ENCODE assay signal across 36 cellular contexts in the genomic region with DNA sequence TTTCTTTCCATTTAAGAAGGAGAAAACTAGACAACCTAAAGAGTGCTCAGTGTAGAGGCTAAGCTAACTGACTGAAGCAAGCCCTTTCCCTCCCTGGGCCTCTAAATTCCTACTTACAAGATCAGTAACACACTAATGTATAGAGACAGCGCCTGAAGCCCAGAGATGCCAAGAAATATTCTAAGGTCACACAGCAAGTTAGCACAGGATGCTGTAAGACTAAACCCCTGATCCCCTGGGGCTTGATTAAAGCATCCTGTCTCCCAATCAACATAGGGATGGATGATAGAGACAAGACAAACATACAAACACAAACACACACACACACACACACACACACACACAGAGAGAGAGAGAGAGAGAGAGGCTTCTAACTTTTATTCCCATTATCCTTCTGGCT.
"Had no signal": no experiment of that assay in that cellular context is flagged by ENCODE, and none has a peak within 500 bp of the region (broad histone marks: within the 10 kb centered on the region; RNA-seq: fewer than 3 reads in every experiment).

No MANE protein-coding gene starts in this region.

- H3K36me3 Mint-ChIP-seq: activated naive CD4-positive, alpha-beta T cell treated with anti-CD3 and anti-CD28 coated beads, Interleukin-2, amount 50 U/mL, for 24 hours; activated naive CD8-positive, alpha-beta T cell treated with anti-CD3 and anti-CD28 coated beads, Interleukin-2, amount 10 ng/mL, durations not matched to agents 7 days and 5 days had no signal

- H3K4me3 ChIP-seq: ascending aorta, body of pancreas, breast epithelium, MG63, Peyer's patch had no signal

- H3K27ac Mint-ChIP-seq: activated CD8-positive, alpha-beta T cell treated with anti-CD3 and anti-CD28 coated beads for 36 hours; activated naive CD4-positive, alpha-beta T cell treated with anti-CD3 and anti-CD28 coated beads, Interleukin-2, amount 50 U/mL, for 24 hours; activated naive CD8-positive, alpha-beta T cell treated with anti-CD3 and anti-CD28 coated beads, Interleukin-2, amount 10 ng/mL, durations not matched to agents 7 days and 5 days; activated T-cell treated with anti-CD3 and anti-CD28 coated beads, Interleukin-2, amount 50 U/mL, for 72 hours; activated T-helper 17 cell treated with anti-CD3 and anti-CD28 coated beads, Interleukin-2, amount 50 U/mL, for 72 hours had no signal

- H3K9me3 Mint-ChIP-seq: activated naive CD4-positive, alpha-beta T cell treated with anti-CD3 and anti-CD28 coated beads, Interleukin-2, amount 50 U/mL, for 24 hours; activated naive CD8-positive, alpha-beta T cell treated with anti-CD3 and anti-CD28 coated beads, Interleukin-2, amount 10 ng/mL, durations not matched to agents 7 days and 5 days; activated T-cell treated with anti-CD3 and anti-CD28 coated beads, Interleukin-2, amount 50 U/mL, for 72 hours; activated T-helper 17 cell treated with anti-CD3 and anti-CD28 coated beads, Interleukin-2, amount 50 U/mL, for 72 hours had no signal

- H3K36me3 ChIP-seq: ascending aorta, breast epithelium, MG63, Peyer's patch had no signal

- H3K4me3 Mint-ChIP-seq: activated CD8-positive, alpha-beta T cell treated with anti-CD3 and anti-CD28 coated beads for 36 hours; activated naive CD4-positive, alpha-beta T cell treated with anti-CD3 and anti-CD28 coated beads, Interleukin-2, amount 50 U/mL, for 24 hours; activated naive CD8-positive, alpha-beta T cell treated with anti-CD3 and anti-CD28 coated beads, Interleukin-2, amount 10 ng/mL, durations not matched to agents 7 days and 5 days; activated T-cell treated with anti-CD3 and anti-CD28 coated beads, Interleukin-2, amount 50 U/mL, for 72 hours; activated T-helper 17 cell treated with anti-CD3 and anti-CD28 coated beads, Interleukin-2, amount 50 U/mL, for 72 hours had no signal

- H3K27me3 ChIP-seq: ascending aorta, body of pancreas, breast epithelium, MG63, Peyer's patch had no signal

- ATAC-seq: activated CD8-positive, alpha-beta T cell treated with anti-CD3 and anti-CD28 coated beads for 36 hours; activated T-cell treated with anti-CD3 and anti-CD28 coated beads, Interleukin-2, amount 50 U/mL, for 72 hours; activated T-helper 17 cell treated with anti-CD3 and anti-CD28 coated beads, Interleukin-2, amount 50 U/mL, for 72 hours; body of pancreas; PC-3 had no signal

- DNase-seq: activated CD4-positive, alpha-beta T cell treated with anti-CD3 and anti-CD28 coated beads for 1 hour; activated CD4-positive, alpha-beta T cell treated with anti-CD3 and anti-CD28 coated beads for 48 hours; activated CD4-positive, alpha-beta T cell treated with anti-CD3 and anti-CD28 coated beads, Interleukin-2, amount 50 U/mL, for 4 hours; activated CD4-positive, CD25-positive, alpha-beta regulatory T cell; activated CD8-positive, alpha-beta T cell treated with anti-CD3 and anti-CD28 coated beads for 36 hours; activated effector memory CD4-positive, alpha-beta T cell treated with anti-CD3 and anti-CD28 coated beads, Interleukin-2, amount 50 U/mL, for 16 hours; activated naive CD4-positive, alpha-beta T cell treated with Interleukin-2 at 50 U/mL for 16 hours; activated naive CD8-positive, alpha-beta T cell treated with anti-CD3 and anti-CD28 coated beads, Interleukin-2, amount 10 ng/mL, durations not matched to agents 7 days and 5 days; activated T-cell treated with anti-CD3 and anti-CD28 coated beads, Interleukin-2, amount 50 U/mL, for 1 hour; activated T-cell treated with anti-CD3 and anti-CD28 coated beads, Interleukin-2, amount 50 U/mL, for 72 hours; amygdala; body of pancreas; Kasumi-1; KG1; MG63; NCI-H1048; NCI-H1436; NCI-H1694; NCI-H1930; NCI-H2081 treated with DMSO at 0.1 percent for 48 hours; NCI-H345; NCI-H524 treated with DMSO at 0.1 percent for 48 hours; NCI-H748 treated with DMSO at 0.1 percent for 48 hours; NK-92 treated with Interleukin-12 subunit alpha and Interleukin-12 subunit beta, amount 100 ng/mL, for 24 hours; PC-3; Peyer's patch; RPMI8226; SW 1271; T-helper 1 cell; T-helper 2 cell; T-helper 9 cell had no signal

- H3K4me1 ChIP-seq: breast epithelium had no signal

- H3K27ac ChIP-seq: ascending aorta, body of pancreas, breast epithelium, Peyer's patch, VCaP had no signal

- H3K9me3 ChIP-seq: ascending aorta, body of pancreas, breast epithelium, MG63, Peyer's patch had no signal
